Comparison of ENCODE assay signal across 1 cellular context in genomic region chr6:134174790-134175531, GRCh38.
TF ChIP-seq lines count a peak whose summit lies in the region.

No MANE protein-coding gene starts in this region.

TF ChIP-seq in GM12878, 131 proteins besides CTCF, POLR2A, EP300 and RAD21 (continued from another document and continues in another):
- TF ChIP-seq E2F4 (IDR thresholded peaks at IDR 0.05; ENCODE audit: low read depth, low read length) (no peak), CBX5 (IDR thresholded peaks at IDR 0.05; ENCODE audit: low read depth) (peak; percentile 82; the same call in 1 of the 2 replicates), REST (IDR thresholded peaks at IDR 0.05; ENCODE audit: low read depth, low read length) (no peak; the same call in 1 of the 2 replicates), CHD1 (IDR thresholded peaks at IDR 0.05; ENCODE audit: low read depth, low read length) (no peak), PKNOX1 (IDR thresholded peaks at IDR 0.05) (peak; percentile 21; the same call in 1 of the 2 replicates), E4F1 (IDR thresholded peaks at IDR 0.05; ENCODE audit: borderline replicate concordance, partially characterized antibody) (no peak), ETV6 (conservative IDR thresholded peaks at IDR 0.05 in 1 of 2, IDR thresholded peaks at IDR 0.05 in 1 of 2; ENCODE audit: borderline replicate concordance in 1 of 2, low read depth in 1 of 2) (no peak), RUNX3 (IDR thresholded peaks at IDR 0.05; ENCODE audit: low read length) (peak; percentile 72), NR2F1 (conservative IDR thresholded peaks at IDR 0.05) (no peak), CBFB (IDR thresholded peaks at IDR 0.05; ENCODE audit: low read depth) (peak; percentile 27; the same call in 1 of the 2 replicates), EED (IDR thresholded peaks at IDR 0.05; ENCODE audit: low read depth) (no peak), ZZZ3 (IDR thresholded peaks at IDR 0.05; ENCODE audit: control insufficient read depth, insufficient read length, low read depth) (no peak), HDAC6 (IDR thresholded peaks at IDR 0.05; ENCODE audit: unreplicated experiment) (no peak), TBL1XR1 (IDR thresholded peaks at IDR 0.05; ENCODE audit: low read depth, low read length) (no peak), CEBPB (IDR thresholded peaks at IDR 0.05; ENCODE audit: borderline replicate concordance in 1 of 2, low read depth in 2 of 2, low read length in 2 of 2) (no peak), BACH1 (IDR thresholded peaks at IDR 0.05; ENCODE audit: borderline replicate concordance) (0 out of 2 replicates have a peak, but pooled peaks have one; percentile 26), ZNF687 (IDR thresholded peaks at IDR 0.05) (no peak), ATF3 (IDR thresholded peaks at IDR 0.05; ENCODE audit: borderline replicate concordance, extremely low read depth, low read depth, low read length) (no peak), SMAD1 (IDR thresholded peaks at IDR 0.05; ENCODE audit: low read depth, partially characterized antibody) (no peak), YBX1 (IDR thresholded peaks at IDR 0.05) (no peak), ZBTB33 (IDR thresholded peaks at IDR 0.05) (no peak), ASH2L (IDR thresholded peaks at IDR 0.05; ENCODE audit: borderline replicate concordance, low read depth) (no peak), TARDBP (IDR thresholded peaks at IDR 0.05; ENCODE audit: borderline replicate concordance) (no peak), BMI1 (IDR thresholded peaks at IDR 0.05; ENCODE audit: borderline replicate concordance) (no peak), RBBP5 (conservative IDR thresholded peaks at IDR 0.05) (no peak), SREBF2 (IDR thresholded peaks at IDR 0.05; ENCODE audit: low read length) (no peak), TCF12 (IDR thresholded peaks at IDR 0.05; ENCODE audit: low read depth, low read length) (peak; percentile 68; the same call in 1 of the 2 replicates), RFX5 (IDR thresholded peaks at IDR 0.05; ENCODE audit: low read depth, low read length) (no peak), MTA2 (IDR thresholded peaks at IDR 0.05; ENCODE audit: low read depth) (no peak), ZNF274 (IDR thresholded peaks at IDR 0.05; ENCODE audit: insufficient read depth, insufficient read length) (no peak), TCF3 (IDR thresholded peaks at IDR 0.05; ENCODE audit: borderline replicate concordance, insufficient read depth, low read depth, low read length) (0 out of 2 replicates have a peak, but pooled peaks have one; percentile 31), RB1 (IDR thresholded peaks at IDR 0.05; ENCODE audit: borderline replicate concordance) (0 out of 2 replicates have a peak, but pooled peaks have one; percentile 20), SRF (IDR thresholded peaks at IDR 0.05; ENCODE audit: low read depth in 2 of 2, low read length in 2 of 2) (0 out of 4 replicates have a peak, but pooled peaks of 1 of the 2 experiments have one; percentile 23), PRDM15 (CRISPR knock-in tag; IDR thresholded peaks at IDR 0.05) (no peak), ZNF384 (IDR thresholded peaks at IDR 0.05; ENCODE audit: borderline replicate concordance, low read depth, low read length) (peak; percentile 23; the same call in 1 of the 2 replicates), NFIC (IDR thresholded peaks at IDR 0.05; ENCODE audit: low read depth, low read length) (no peak), NFXL1 (IDR thresholded peaks at IDR 0.05; ENCODE audit: borderline replicate concordance) (no peak), MYB (IDR thresholded peaks at IDR 0.05; ENCODE audit: borderline replicate concordance, low read depth, low read length) (no peak), SPI1 (IDR thresholded peaks at IDR 0.05; ENCODE audit: borderline replicate concordance, insufficient read depth, low read depth, low read length) (0 out of 2 replicates have a peak, but pooled peaks have one; percentile 5), JUND (IDR thresholded peaks at IDR 0.05; ENCODE audit: low read depth, low read length) (no peak), NRF1 (conservative IDR thresholded peaks at IDR 0.05; ENCODE audit: low read depth, low read length) (0 out of 2 replicates have a peak, but pooled peaks have one; percentile 21), CREM (IDR thresholded peaks at IDR 0.05; ENCODE audit: low read depth) (no peak), EGR1 (IDR thresholded peaks at IDR 0.05; ENCODE audit: borderline replicate concordance in 1 of 2, low read depth in 2 of 2, low read length in 2 of 2) (peak in 1 of 2 experiments; percentile 45; a peak in 1 of 3 replicates)
